In the genomic region with DNA sequence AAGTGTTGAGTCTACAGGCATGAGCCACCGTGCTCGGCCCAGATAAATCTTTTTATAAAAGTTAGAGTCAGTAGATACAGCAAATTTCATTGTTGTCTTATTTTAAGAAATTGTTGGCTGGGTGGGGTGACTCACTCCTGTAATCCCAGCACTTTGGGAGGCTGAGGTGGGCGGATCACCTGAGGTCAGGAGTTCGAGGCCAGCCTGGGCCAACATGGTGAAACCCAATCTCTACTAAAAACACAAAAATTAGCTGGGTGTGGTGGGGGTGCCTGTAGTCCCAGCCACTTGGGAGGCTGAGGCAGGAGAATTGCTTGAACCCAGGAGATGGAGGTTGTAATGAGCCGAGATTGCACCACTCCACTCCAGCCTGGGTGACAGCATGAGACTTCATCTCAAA, we compare ENCODE assay signal across 1 cellular context.
TF ChIP-seq lines count a peak whose summit lies in the region.

No MANE protein-coding gene starts in this region.

TF ChIP-seq in HepG2, 621 proteins besides CTCF, POLR2A, EP300 and RAD21:
- TF ChIP-seq FOSL2 (CRISPR knock-in tag; IDR thresholded peaks at IDR 0.05) (peak; percentile 53; the same call in 1 of the 2 replicates), ZMYM3 (CRISPR knock-in tag; IDR thresholded peaks at IDR 0.05) (0 out of 2 replicates have a peak, but pooled peaks have one; percentile 34), EHMT2 (IDR thresholded peaks at IDR 0.05; ENCODE audit: borderline replicate concordance, low read depth, low read length) (0 out of 2 replicates have a peak, but pooled peaks have one; percentile 14), ZNF264 (CRISPR knock-in tag; IDR thresholded peaks at IDR 0.05) (peak; percentile 63; the same call in 1 of the 2 replicates), CHD4 (IDR thresholded peaks at IDR 0.05; ENCODE audit: borderline replicate concordance, low read length) (peak; percentile 29; the same call in 1 of the 2 replicates), ZMYM2 (CRISPR knock-in tag; IDR thresholded peaks at IDR 0.05) (0 out of 2 replicates have a peak, but pooled peaks have one; percentile 26)
